Comparison of ENCODE assay signal across 11 cellular contexts in the genomic region with DNA sequence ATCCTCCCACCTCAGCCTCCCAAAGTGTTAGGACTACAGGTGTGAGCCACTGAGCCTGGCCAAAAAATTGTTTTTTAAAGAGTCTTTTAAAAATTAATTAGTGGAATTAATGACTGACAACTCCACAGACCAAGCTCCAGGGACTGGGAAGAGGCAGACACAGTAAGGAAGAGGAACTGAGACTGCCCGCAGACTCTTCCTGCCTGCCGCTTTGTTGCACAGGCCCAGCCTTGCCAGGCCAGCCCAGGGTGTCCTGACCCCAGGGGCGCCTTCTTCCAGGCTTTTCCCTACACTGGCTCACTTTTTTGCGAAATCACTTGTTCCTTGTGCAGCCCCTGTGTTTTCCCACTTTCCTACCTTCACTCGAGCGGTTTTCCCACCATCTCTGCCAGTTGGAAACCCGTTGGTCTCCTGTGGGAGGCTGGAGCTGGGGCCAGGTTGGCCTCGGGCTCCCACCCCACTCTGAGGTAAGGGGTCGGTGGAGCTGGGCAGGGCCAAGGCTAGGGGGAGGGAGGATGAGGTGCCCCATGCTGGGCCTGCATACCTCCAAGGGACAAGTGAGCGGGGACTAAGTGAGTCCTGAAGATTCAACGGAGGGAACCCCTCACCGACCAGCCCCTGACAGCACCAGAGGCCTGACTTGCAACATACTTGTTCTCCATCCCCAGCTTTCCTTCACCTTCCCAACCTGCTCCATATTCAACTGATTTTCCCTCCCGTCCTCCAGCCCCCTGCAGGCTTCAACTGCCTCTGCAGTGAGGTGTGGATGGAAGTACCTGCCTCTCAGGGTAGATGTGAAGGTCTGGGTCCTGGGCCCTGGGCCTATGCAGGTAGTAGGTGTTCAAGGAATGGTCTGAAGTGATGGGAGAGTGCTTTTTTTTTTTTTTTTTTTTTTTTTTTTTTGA. TPM values are rescaled to one million over a fixed set of nuclear protein-coding genes. Genes with fewer than 3 reads are reported as not detected.
DNase-seq lines count a peak whose midpoint lies in the region; ATAC-seq, FAIRE-seq and TF ChIP-seq lines count a peak whose summit lies in the region.
"Had no signal": no experiment of that assay in that cellular context is flagged by ENCODE, and none has a peak within 500 bp of the region (broad histone marks: within the 10 kb centered on the region; RNA-seq: fewer than 3 reads in every experiment).

No MANE protein-coding gene starts in this region.

- RAD21 ChIA-PET in HCT116 (lab: Charles Lee; ENCODE audit: low non-redundant PET in 1 of 2, low total read pairs in 2 of 2, uncharacterized antibody in 2 of 2, unreplicated experiment in 2 of 2), result no interaction called here

- H3K4me1 ChIP-seq in HCT116 (ENCODE audit: control insufficient read depth in 1 of 2, insufficient read depth in 2 of 2, low read length in 2 of 2) (no peaks in the 10 kb centered on the region), lower lobe of right lung (peaks cover 20% of the 10 kb centered on the region), small intestine (ENCODE audit: control insufficient read depth in 2 of 2, insufficient read depth in 1 of 2, low read depth in 1 of 2, low read length in 1 of 2) (no peaks in the 10 kb centered on the region)

- H3K9me3 Mint-ChIP-seq in activated T-helper 1 cell treated with anti-CD3 and anti-CD28 coated beads, Interleukin-12 subunit alpha, Interleukin-12 subunit beta, Interleukin-2, Interleukin-4 antibody, amounts not matched to agents 30 ng/mL and 10 ng/mL and 1 ng/mL, durations not matched to agents 14 hours and 24 hours and 36 hours, result no peaks in the 10 kb centered on the region
- H3K9me3 Mint-ChIP-seq: activated CD4-positive, alpha-beta T cell treated with anti-CD3 and anti-CD28 coated beads, Interleukin-2, amount 10 ng/mL, durations not matched to agents 7 days and 5 days; activated naive CD4-positive, alpha-beta T cell treated with anti-CD3 and anti-CD28 coated beads, Interleukin-2, amount 50 U/mL, for 24 hours had no signal

- no peak overlapping the region for H3K4me3 Mint-ChIP-seq in activated T-helper 1 cell treated with anti-CD3 and anti-CD28 coated beads, Interleukin-12 subunit alpha, Interleukin-12 subunit beta, Interleukin-2, Interleukin-4 antibody, amounts not matched to agents 30 ng/mL and 10 ng/mL and 1 ng/mL, durations not matched to agents 14 hours and 24 hours and 36 hours
- H3K4me3 Mint-ChIP-seq: activated CD4-positive, alpha-beta T cell treated with anti-CD3 and anti-CD28 coated beads, Interleukin-2, amount 10 ng/mL, durations not matched to agents 7 days and 5 days; activated naive CD4-positive, alpha-beta T cell treated with anti-CD3 and anti-CD28 coated beads, Interleukin-2, amount 50 U/mL, for 24 hours had no signal

- no peaks in the 10 kb centered on the region for H3K9me2 ChIP-seq in HCT116 (ENCODE audit: insufficient read depth)

- H3K4me3 ChIP-seq in HCT116 (replicated peaks in 1 of 2; ENCODE audit: low read depth in 1 of 2, low read length in 2 of 2) (no peak overlapping the region), brain microvascular endothelial cell (ENCODE audit: low read depth, low read length) (no peak overlapping the region), lower lobe of right lung (no peak overlapping the region), small intestine (ENCODE audit: low read depth in 1 of 2, low read length in 2 of 2) (no peak overlapping the region)

- no peaks in the 10 kb centered on the region for H3K27me3 ChIP-seq in HCT116 (ENCODE audit: insufficient read depth, low read length)
- H3K27me3 ChIP-seq in brain microvascular endothelial cell (replicated peaks), result no peaks in the 10 kb centered on the region
- H3K27me3 ChIP-seq in lower lobe of right lung (ENCODE audit: low read depth), result no peaks in the 10 kb centered on the region
- no peaks in the 10 kb centered on the region for H3K27me3 ChIP-seq in small intestine (ENCODE audit: control insufficient read depth in 2 of 2, insufficient read depth in 2 of 2, low read length in 2 of 2)

- WGBS in small intestine, 3 donors, result 85 to 93% (median 90%) methylated on average over 13 of the region's 13 CpGs

- CTCF ChIA-PET in HCT116 (lab: Charles Lee), result no interaction called here

- no peaks in the 10 kb centered on the region for H3K4me1 Mint-ChIP-seq in activated T-helper 1 cell treated with anti-CD3 and anti-CD28 coated beads, Interleukin-12 subunit alpha, Interleukin-12 subunit beta, Interleukin-2, Interleukin-4 antibody, amounts not matched to agents 30 ng/mL and 10 ng/mL and 1 ng/mL, durations not matched to agents 14 hours and 24 hours and 36 hours (ENCODE audit: low read depth)
- H3K4me1 Mint-ChIP-seq: activated CD4-positive, alpha-beta T cell treated with anti-CD3 and anti-CD28 coated beads, Interleukin-2, amount 10 ng/mL, durations not matched to agents 7 days and 5 days had no signal

- no peak for TF ChIP-seq RAD21 in HCT116 (IDR thresholded peaks at IDR 0.05; ENCODE audit: low read depth)

- H2AFZ ChIP-seq in HCT116 (ENCODE audit: low read depth, low read length, poor library complexity, severe bottlenecking), result no peak overlapping the region

- no peak overlapping the region for H3K27ac Mint-ChIP-seq in activated T-helper 1 cell treated with anti-CD3 and anti-CD28 coated beads, Interleukin-12 subunit alpha, Interleukin-12 subunit beta, Interleukin-2, Interleukin-4 antibody, amounts not matched to agents 30 ng/mL and 10 ng/mL and 1 ng/mL, durations not matched to agents 14 hours and 24 hours and 36 hours
- H3K27ac Mint-ChIP-seq: activated CD4-positive, alpha-beta T cell treated with anti-CD3 and anti-CD28 coated beads, Interleukin-2, amount 10 ng/mL, durations not matched to agents 7 days and 5 days; activated naive CD4-positive, alpha-beta T cell treated with anti-CD3 and anti-CD28 coated beads, Interleukin-2, amount 50 U/mL, for 24 hours had no signal

- DNase-seq in Ammon's horn (ENCODE audit: low spot score) (peak; percentile 42), HCT116 (ENCODE audit: low read depth, low spot score) (no peak), brain microvascular endothelial cell (no peak), lower lobe of right lung (peak; percentile 63), small intestine (no peak), cerebellar nuclear complex (lab: John Stamatoyannopoulos, UW) (no peak)
- no peak for DNase-seq in activated T-helper 1 cell treated with anti-CD3 and anti-CD28 coated beads, Interleukin-12 subunit alpha, Interleukin-12 subunit beta, Interleukin-2, Interleukin-4 antibody, amounts not matched to agents 30 ng/mL and 10 ng/mL and 1 ng/mL, durations not matched to agents 14 hours and 24 hours and 36 hours (ENCODE audit: low spot score)
- DNase-seq: activated CD4-positive, alpha-beta T cell treated with anti-CD3 and anti-CD28 coated beads, Interleukin-2, amount 10 ng/mL, durations not matched to agents 7 days and 5 days; stimulated activated CD4-positive, alpha-beta T cell treated with anti-CD3 and anti-CD28 coated beads, Interleukin-4, amount 100 ng/mL, for 24 hours had no signal

- no peaks in the 10 kb centered on the region for H3K9me3 ChIP-seq in HCT116 (ENCODE audit: control insufficient read depth in 1 of 2, insufficient read depth in 1 of 2, low read depth in 1 of 2, low read length in 2 of 2)
- H3K9me3 ChIP-seq in lower lobe of right lung, result no peaks in the 10 kb centered on the region
- H3K9me3 ChIP-seq in small intestine (ENCODE audit: control insufficient read depth, low read depth), result no peaks in the 10 kb centered on the region

- FAIRE-seq in small intestine (lab: Jason Lieb, UNC), result no peak

- in situ Hi-C loops in brain microvascular endothelial cell (cut with HindIII; ENCODE audit: low pct_ligation_motif_present, low sequenced_read_pairs), result no loop called here

- ATAC-seq in HCT116, result peak; percentile 70
- ATAC-seq in lower lobe of right lung, result peak; percentile 75
- ATAC-seq in HG03565 (IDR thresholded peaks at IDR 0.05; ENCODE audit: unreplicated experiment), result no peak

- H3K36me3 Mint-ChIP-seq in activated T-helper 1 cell treated with anti-CD3 and anti-CD28 coated beads, Interleukin-12 subunit alpha, Interleukin-12 subunit beta, Interleukin-2, Interleukin-4 antibody, amounts not matched to agents 30 ng/mL and 10 ng/mL and 1 ng/mL, durations not matched to agents 14 hours and 24 hours and 36 hours (ENCODE audit: low read depth), result no peaks in the 10 kb centered on the region
- H3K36me3 Mint-ChIP-seq: activated naive CD4-positive, alpha-beta T cell treated with anti-CD3 and anti-CD28 coated beads, Interleukin-2, amount 50 U/mL, for 24 hours had no signal

- TF ChIP-seq POLR2A in HCT116 (IDR thresholded peaks at IDR 0.05; ENCODE audit: borderline replicate concordance, extremely low read depth, insufficient read depth, insufficient read length), result no peak

- intact Hi-C loops in HCT116 (cut with micrococcal nuclease), result no loop called here
- intact Hi-C loops in lower lobe of right lung (cut with DNase I), result no loop called here
- intact Hi-C loops in activated T-helper 1 cell treated with anti-CD3 and anti-CD28 coated beads, Interleukin-12 subunit alpha, Interleukin-12 subunit beta, Interleukin-2, Interleukin-4 antibody, amounts not matched to agents 30 ng/mL and 10 ng/mL and 1 ng/mL, durations not matched to agents 14 hours and 24 hours and 36 hours (cut with micrococcal nuclease), result no loop called here

- H4K20me1 ChIP-seq in HCT116 (ENCODE audit: insufficient read depth), result no peaks in the 10 kb centered on the region

- no peaks in the 10 kb centered on the region for H3K36me3 ChIP-seq in HCT116 (ENCODE audit: control insufficient read depth in 1 of 2, insufficient read depth in 2 of 2, low read length in 2 of 2)
- H3K36me3 ChIP-seq in brain microvascular endothelial cell (replicated peaks), result no peaks in the 10 kb centered on the region
- H3K36me3 ChIP-seq in lower lobe of right lung, result no peaks in the 10 kb centered on the region
- no peaks in the 10 kb centered on the region for H3K36me3 ChIP-seq in small intestine (ENCODE audit: control insufficient read depth in 2 of 2, insufficient read depth in 2 of 2, low read length in 2 of 2)

- no TSS peak for BruUV-seq in HCT116 (replicated peaks; lab: Mats Ljungman, UMichigan)

- no peak overlapping the region for H3K9ac ChIP-seq in HCT116 (ENCODE audit: low read length)

- TF ChIP-seq CTCF in HCT116 (IDR thresholded peaks at IDR 0.05 in 2 of 3, conservative IDR thresholded peaks at IDR 0.05 in 1 of 3; ENCODE audit: borderline replicate concordance in 1 of 3, insufficient read depth in 1 of 3, low read depth in 2 of 3, low read length in 2 of 3) (peak in 1 of 3 experiments; percentile 23; a peak in 1 of 6 replicates), brain microvascular endothelial cell (IDR thresholded peaks at IDR 0.05; ENCODE audit: low read depth, low read length, missing control alignments) (peak; percentile 37), lower lobe of right lung (IDR thresholded peaks at IDR 0.05) (no peak)

- H3K4me2 ChIP-seq in HCT116 (ENCODE audit: low read length), result no peak overlapping the region

- no peaks in the 10 kb centered on the region for H3K79me2 ChIP-seq in HCT116 (ENCODE audit: insufficient read depth, low read length)

- H3K27ac ChIP-seq in HCT116 (ENCODE audit: low read depth, low read length), result no peak overlapping the region
- no peak overlapping the region for H3K27ac ChIP-seq in brain microvascular endothelial cell
- peak overlapping the region; percentile 48 for H3K27ac ChIP-seq in lower lobe of right lung
- H3K27ac ChIP-seq in small intestine (ENCODE audit: low read depth in 1 of 2, low read length in 1 of 2), result no peak overlapping the region

- POLR2A ChIA-PET in HCT116 (lab: Charles Lee), result no interaction called here

- H3K27me3 Mint-ChIP-seq in activated T-helper 1 cell treated with anti-CD3 and anti-CD28 coated beads, Interleukin-12 subunit alpha, Interleukin-12 subunit beta, Interleukin-2, Interleukin-4 antibody, amounts not matched to agents 30 ng/mL and 10 ng/mL and 1 ng/mL, durations not matched to agents 14 hours and 24 hours and 36 hours (ENCODE audit: insufficient read depth), result no peaks in the 10 kb centered on the region
- H3K27me3 Mint-ChIP-seq: activated CD4-positive, alpha-beta T cell treated with anti-CD3 and anti-CD28 coated beads, Interleukin-2, amount 10 ng/mL, durations not matched to agents 7 days and 5 days; activated naive CD4-positive, alpha-beta T cell treated with anti-CD3 and anti-CD28 coated beads, Interleukin-2, amount 50 U/mL, for 24 hours had no signal

RNA-seq across cellular contexts. Expression of a gene that starts 23.5 kb away (rescaled TPM):
- total RNA-seq in HCT116 (2021; ENCODE audit: unreplicated experiment) (25.1 TPM), lower lobe of right lung (29.8 TPM)
- 31.5 and 35.5 TPM in 2 replicates for polyA plus RNA-seq in HCT116 (2012)
- 14.3 and 15.0 TPM in 2 replicates for total RNA-seq in activated T-helper 1 cell treated with anti-CD3 and anti-CD28 coated beads, Interleukin-12 subunit alpha, Interleukin-12 subunit beta, Interleukin-2, Interleukin-4 antibody, amounts not matched to agents 30 ng/mL and 10 ng/mL and 1 ng/mL, durations not matched to agents 14 hours and 24 hours and 36 hours
- polyA plus RNA-seq in small intestine, result 10 to 100 TPM; 19.5 to 27.3 (median 23.5) TPM

RNA-seq across cellular contexts. Expression of a gene that starts 35.6 kb away (rescaled TPM):
- 2,459 TPM for total RNA-seq in HCT116 (2021; ENCODE audit: unreplicated experiment)
- 2,754 and 2,816 TPM in 2 replicates for polyA plus RNA-seq in HCT116 (2012)
- total RNA-seq in lower lobe of right lung, result 63.5 TPM
- total RNA-seq in activated T-helper 1 cell treated with anti-CD3 and anti-CD28 coated beads, Interleukin-12 subunit alpha, Interleukin-12 subunit beta, Interleukin-2, Interleukin-4 antibody, amounts not matched to agents 30 ng/mL and 10 ng/mL and 1 ng/mL, durations not matched to agents 14 hours and 24 hours and 36 hours, result 415 and 438 TPM in 2 replicates
- 100 to 1,000 TPM in 2 of 3 donors, 10 to 100 TPM in 1; 77.6 to 476 (median 130) TPM for polyA plus RNA-seq in small intestine

Comparison
In these comparisons a context has a peak if more than half of its experiments do, and no peak if none do; other contexts are left out.
1. DNase-seq: peak in Ammon's horn (single experiment) and lower lobe of right lung (single experiment); none in HCT116 (single experiment), brain microvascular endothelial cell (single experiment), activated T-helper 1 cell treated with anti-CD3 and anti-CD28 coated beads, Interleukin-12 subunit alpha, Interleukin-12 subunit beta, Interleukin-2, Interleukin-4 antibody, amounts not matched to agents 30 ng/mL and 10 ng/mL and 1 ng/mL, durations not matched to agents 14 hours and 24 hours and 36 hours (single experiment), small intestine (single experiment) and cerebellar nuclear complex (0 of 2).